Comparison of ENCODE assay signal across 12 cellular contexts in the genomic region with DNA sequence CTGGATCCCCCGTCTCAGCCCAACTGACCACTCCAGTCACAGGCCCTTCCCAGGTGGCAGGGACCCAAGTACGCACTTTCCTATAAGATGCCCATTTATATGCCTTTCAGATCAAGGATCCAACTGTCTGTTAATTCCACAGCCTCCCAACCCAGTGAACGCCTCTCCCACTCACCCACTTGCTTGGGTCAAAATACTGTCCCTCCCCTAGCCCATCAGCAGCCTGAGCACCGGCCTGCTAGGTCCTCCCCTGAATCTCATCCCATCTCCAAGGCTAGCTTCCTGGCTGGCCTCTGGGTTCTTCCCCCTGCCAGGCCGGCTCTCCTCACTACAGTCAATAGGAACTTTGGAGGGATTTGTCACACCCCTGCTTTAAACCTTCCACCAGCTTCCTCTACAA. TPM values are rescaled to one million over a fixed set of nuclear protein-coding genes. Genes with fewer than 3 reads are reported as not detected.
A peak's percentile ranks its signal among the peaks of the same experiment; 100 is the strongest.
DNase-seq lines count a peak whose midpoint lies in the region; TF ChIP-seq lines count a peak whose summit lies in the region.
"Had no signal": no experiment of that assay in that cellular context is flagged by ENCODE, and none has a peak within 500 bp of the region (broad histone marks: within the 10 kb centered on the region; RNA-seq: fewer than 3 reads in every experiment).

No MANE protein-coding gene starts in this region.

- no TSS peak for BruUV-seq in mammary epithelial cell (replicated peaks; lab: Mats Ljungman, UMichigan)

- TF ChIP-seq CTCF in mammary epithelial cell (conservative IDR thresholded peaks at IDR 0.05 in 1 of 2, IDR thresholded peaks at IDR 0.05 in 1 of 2; ENCODE audit: extremely low read depth in 1 of 2, insufficient read depth in 1 of 2, low read depth in 1 of 2, low read length in 2 of 2) (no peak), neural progenitor cell (IDR thresholded peaks at IDR 0.05) (no peak), coronary artery (IDR thresholded peaks at IDR 0.05) (no peak)

- no peaks in the 10 kb centered on the region for H3K27me3 ChIP-seq in MG63
- no peaks in the 10 kb centered on the region for H3K27me3 ChIP-seq in mammary epithelial cell (ENCODE audit: insufficient read depth, low read length)
- no peaks in the 10 kb centered on the region for H3K27me3 ChIP-seq in neural progenitor cell
- H3K27me3 ChIP-seq: gastrocnemius medialis had no signal

- H3K27me3 Mint-ChIP-seq in neural progenitor cell (ENCODE audit: insufficient read depth, low read depth): peaks cover 14% of the 10 kb centered on the region

- H3K27ac ChIP-seq in mammary epithelial cell (ENCODE audit: insufficient read depth, low read depth, low read length): no peak overlapping the region
- no peak overlapping the region for H3K27ac ChIP-seq in neural progenitor cell
- no peak overlapping the region for H3K27ac ChIP-seq in coronary artery
- H3K27ac ChIP-seq: gastrocnemius medialis had no signal

- H3K4me2 ChIP-seq in mammary epithelial cell (ENCODE audit: insufficient read depth, low read depth, low read length): peak overlapping the region; percentile 82
- H3K4me2 ChIP-seq in neural progenitor cell: peak overlapping the region; percentile 93

- H2AFZ ChIP-seq in mammary epithelial cell (ENCODE audit: low read depth, low read length): no peak overlapping the region
- H2AFZ ChIP-seq in neural progenitor cell (replicated peaks): no peak overlapping the region

- peaks cover 58% of the 10 kb centered on the region for H3K79me2 ChIP-seq in mammary epithelial cell (ENCODE audit: insufficient read depth, low read length)
- peaks cover 55% of the 10 kb centered on the region for H3K79me2 ChIP-seq in neural progenitor cell (ENCODE audit: low read depth)

- CTCF ChIA-PET in mammary epithelial cell (lab: Charles Lee; ENCODE audit: low non-redundant PET): no interaction called here

- peak overlapping the region; percentile 95 for H3K4me3 Mint-ChIP-seq in neural progenitor cell

- H3K9me3 Mint-ChIP-seq in neural progenitor cell: peaks cover 9% of the 10 kb centered on the region

- H3K36me3 ChIP-seq in ES-I3 (ENCODE audit: insufficient read depth, low read length) (peaks cover 43% of the 10 kb centered on the region), MG63 (peaks cover 64% of the 10 kb centered on the region), mammary epithelial cell (ENCODE audit: insufficient read depth, low read length) (peaks cover 35% of the 10 kb centered on the region), neural progenitor cell (peaks cover 10% of the 10 kb centered on the region)

- H3K9ac ChIP-seq in ES-I3 (ENCODE audit: low read depth, low read length) (peak overlapping the region; percentile 94; the same call in 1 of the 2 replicates), mammary epithelial cell (ENCODE audit: insufficient read depth, low read length) (no peak overlapping the region), neural progenitor cell (no peak overlapping the region)

- dilution Hi-C loops in mammary epithelial cell (cut with HindIII; ENCODE audit: low sequenced_read_pairs): no loop called here

- no peak for DNase-seq in MG63
- DNase-seq in mammary epithelial cell: no peak
- DNase-seq in neural progenitor cell (ENCODE audit: low spot score): no peak
- no peak for DNase-seq in NCI-H1417 (lab: John Stamatoyannopoulos, UW)
- no peak for DNase-seq in coronary artery (ENCODE audit: low spot score)
- no peak for DNase-seq in stimulated activated CD4-positive, alpha-beta T cell treated with anti-CD3 and anti-CD28 coated beads, Interleukin-2, amount 100 ng/mL, for 48 hours
- no peak for DNase-seq in HUDEP-2 (lab: John Stamatoyannopoulos, UW; ENCODE audit: unreplicated experiment in 76 of 76)
- DNase-seq: gastrocnemius medialis; stimulated activated CD8-positive, alpha-beta memory T cell treated with anti-CD3 and anti-CD28 coated beads, Interleukin-4, amount 100 ng/mL, for 48 hours had no signal

- in situ Hi-C loops in mammary epithelial cell (cut with MboI; ENCODE audit: low sequenced_read_pairs in 2 of 2): loop anchor here (25.0 kb wide), 1 partner anchor 268 kb away; the partner anchor contains the start of gene TNNT1 (in 2 of the 2)

- H4K20me1 ChIP-seq in mammary epithelial cell (ENCODE audit: insufficient read depth, low read length) (no peaks in the 10 kb centered on the region), neural progenitor cell (ENCODE audit: low read depth) (peaks cover 65% of the 10 kb centered on the region)

- peaks cover 36% of the 10 kb centered on the region for H3K36me3 Mint-ChIP-seq in neural progenitor cell

- peak overlapping the region; percentile 98 for H3K4me3 ChIP-seq in MG63
- peak overlapping the region in 1 of 3 experiments; percentile 75 for H3K4me3 ChIP-seq in mammary epithelial cell (replicated peaks in 1 of 3; ENCODE audit: insufficient read depth in 1 of 3, low read depth in 2 of 3, low read length in 3 of 3)
- H3K4me3 ChIP-seq in neural progenitor cell: peak overlapping the region; percentile 88
- H3K4me3 ChIP-seq in coronary artery: no peak overlapping the region
- H3K4me3 ChIP-seq: gastrocnemius medialis had no signal

- H3K9me3 ChIP-seq in ES-I3 (ENCODE audit: control insufficient read depth, insufficient read depth, low read length): 0 out of 2 replicates have a peak, but pooled peaks cover 4% of the 10 kb centered on the region
- no peaks in the 10 kb centered on the region for H3K9me3 ChIP-seq in MG63
- no peaks in the 10 kb centered on the region for H3K9me3 ChIP-seq in mammary epithelial cell (replicated peaks; ENCODE audit: insufficient read depth, low read length)
- no peaks in the 10 kb centered on the region for H3K9me3 ChIP-seq in neural progenitor cell (ENCODE audit: low read depth)
- H3K9me3 ChIP-seq: gastrocnemius medialis had no signal

- peaks cover 46% of the 10 kb centered on the region for H3K4me1 Mint-ChIP-seq in neural progenitor cell

- peaks cover 59% of the 10 kb centered on the region for H3F3A ChIP-seq in neural progenitor cell (ENCODE audit: low read depth)

- intact Hi-C loops in mammary epithelial cell (cut with micrococcal nuclease): loop anchor here (2.0 kb wide), 1 partner anchor 19 kb away; no protein-coding TSS in a partner anchor

- WGBS in mammary epithelial cell (ENCODE audit: low coverage, missing lambda C conversion rate): 90% methylated on average over 4 of the region's 5 CpGs

- H3K4me1 ChIP-seq in ES-I3 (ENCODE audit: insufficient read depth, low read length): peaks cover 10% of the 10 kb centered on the region; the same call in 1 of the 2 replicates
- H3K4me1 ChIP-seq in mammary epithelial cell (ENCODE audit: insufficient read depth, low read length): peaks cover 29% of the 10 kb centered on the region
- H3K4me1 ChIP-seq in neural progenitor cell: peaks cover 15% of the 10 kb centered on the region

- H3K27ac Mint-ChIP-seq in neural progenitor cell: peak overlapping the region; percentile 72

RNA-seq across cellular contexts. Expression of gene UBE2S, which starts 1.9 kb away (rescaled TPM):
- total RNA-seq in MG63 (2014; rRNA removed; shearing (Covaris generic); ENCODE audit: low replicate concordance): 369 and 440 TPM in 2 replicates
- total RNA-seq in mammary epithelial cell: 100 to 1,000 TPM in 1 of 2 donors, 10 to 100 TPM in 1; 40.0 to 204 TPM
- polyA plus RNA-seq in mammary epithelial cell: 108 TPM
- 113 TPM for polyA minus RNA-seq in mammary epithelial cell
- 118 and 159 TPM in 2 replicates for total RNA-seq in neural progenitor cell (ENCODE audit: low replicate concordance)

RNA-seq across cellular contexts. Expression of gene RPL28, which starts 19.9 kb away (rescaled TPM):
- 127 and 409 TPM in 2 replicates for total RNA-seq in MG63 (2014; rRNA removed; shearing (Covaris generic); ENCODE audit: low replicate concordance)
- total RNA-seq in mammary epithelial cell (1,000 to 10,000 TPM in 1 of 2 donors, 100 to 1,000 TPM in 1; 279 to 1,713 TPM), neural progenitor cell (ENCODE audit: low replicate concordance) (1,017 and 1,124 TPM in 2 replicates)
- 1,043 TPM for polyA plus RNA-seq in mammary epithelial cell
- 571 TPM for polyA minus RNA-seq in mammary epithelial cell

RNA-seq across cellular contexts. Expression of gene TMEM238, which starts 21.5 kb away (rescaled TPM):
- total RNA-seq in MG63 (2014; rRNA removed; shearing (Covaris generic); ENCODE audit: low replicate concordance): 3.5 TPM in 1 of 2 replicates, not detected in the other
- 10 to 100 TPM in 1 of 2 donors, 1 to 10 TPM in 1; 7.2 to 13.6 TPM for total RNA-seq in mammary epithelial cell
- polyA plus RNA-seq in mammary epithelial cell: 1.7 TPM
- 0.47 TPM for polyA minus RNA-seq in mammary epithelial cell
- total RNA-seq in neural progenitor cell (ENCODE audit: low replicate concordance): 0.15 TPM in 1 of 2 replicates, not detected in the other
- total RNA-seq: LHCN-M2 had no signal

RNA-seq across cellular contexts. Expression of gene TMEM190, which starts 29.0 kb away (rescaled TPM):
- not detected in 2 replicates for total RNA-seq in MG63 (2014; rRNA removed; shearing (Covaris generic); ENCODE audit: low replicate concordance)
- total RNA-seq in mammary epithelial cell (under 1 TPM in 1 of 2 donors, not detected in 1; 0.75 TPM), neural progenitor cell (ENCODE audit: low replicate concordance) (not detected in 2 replicates)
- polyA plus RNA-seq in mammary epithelial cell: not detected
- not detected for polyA minus RNA-seq in mammary epithelial cell
- total RNA-seq: gastrocnemius medialis, LHCN-M2, omental fat pad had no signal

RNA-seq across cellular contexts. Expression of gene IL11, which starts 35.4 kb away (rescaled TPM):
- total RNA-seq in MG63 (2014; rRNA removed; shearing (Covaris generic); ENCODE audit: low replicate concordance): 0.95 TPM in 1 of 2 replicates, not detected in the other
- total RNA-seq in mammary epithelial cell: 1 to 10 TPM; 1.3 to 2.5 TPM
- 1.2 TPM for polyA plus RNA-seq in mammary epithelial cell
- 0.88 TPM for polyA minus RNA-seq in mammary epithelial cell
- total RNA-seq in neural progenitor cell (ENCODE audit: low replicate concordance): 0.06 and 0.62 TPM in 2 replicates
